ENCODE assay signal across 14 cellular contexts in the genomic region with DNA sequence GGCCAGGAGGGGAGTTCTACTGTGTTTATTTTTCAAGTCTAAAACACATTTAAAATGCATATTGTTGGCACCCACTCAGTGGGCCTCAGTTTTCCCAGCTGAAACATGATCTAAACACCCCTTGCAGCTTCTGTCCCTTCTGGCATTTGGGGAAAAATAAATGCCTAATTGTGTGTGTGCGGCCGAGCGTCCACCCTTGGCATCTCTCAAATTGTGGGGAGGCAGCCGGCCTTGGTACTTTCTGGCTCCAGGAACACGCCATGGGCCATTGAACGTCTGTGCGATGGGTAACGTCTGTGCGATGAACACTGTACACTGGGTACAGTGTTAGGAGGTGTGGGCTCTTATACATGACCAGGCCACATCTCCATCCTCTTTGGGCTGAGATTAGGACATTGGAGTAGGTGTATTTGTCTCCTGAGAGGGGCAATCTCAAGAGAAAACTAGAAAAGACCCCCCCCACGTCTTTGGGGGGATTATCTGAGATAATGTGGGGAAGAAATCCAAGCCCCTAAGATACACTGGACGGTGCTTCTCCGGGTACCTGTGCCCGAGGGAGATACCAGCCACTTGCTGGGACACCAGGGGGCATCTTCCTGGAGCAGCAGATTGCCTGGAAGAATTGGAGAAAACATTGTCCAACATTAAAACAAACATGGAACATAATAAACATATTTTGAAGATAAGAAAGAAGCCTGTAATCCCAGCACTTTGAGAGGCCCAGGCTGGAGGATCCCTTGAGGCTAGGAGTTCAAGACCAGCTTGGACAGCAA. TPM values are rescaled to one million over a fixed set of nuclear protein-coding genes. Genes with fewer than 3 reads are reported as not detected.
DNase-seq lines count a peak whose midpoint lies in the region; ATAC-seq and TF ChIP-seq lines count a peak whose summit lies in the region.
"Had no signal": no experiment of that assay in that cellular context is flagged by ENCODE, and none has a peak within 500 bp of the region (broad histone marks: within the 10 kb centered on the region; RNA-seq: fewer than 3 reads in every experiment).

No MANE protein-coding gene starts in this region.

- no peaks in the 10 kb centered on the region for H3K4me1 Mint-ChIP-seq in activated CD4-positive, alpha-beta memory T cell treated with anti-CD3 and anti-CD28 coated beads, Interleukin-2, amount 10 ng/mL, durations not matched to agents 7 days and 5 days
- H3K4me1 Mint-ChIP-seq: activated naive CD4-positive, alpha-beta T cell treated with anti-CD3 and anti-CD28 coated beads, Interleukin-2, amount 50 U/mL, for 24 hours had no signal

- in situ Hi-C loops in brain microvascular endothelial cell (cut with HindIII; ENCODE audit: low pct_ligation_motif_present, low sequenced_read_pairs) = no loop called here

- CTCF ChIA-PET in activated CD4-positive, alpha-beta memory T cell treated with anti-CD3 and anti-CD28 coated beads, Interleukin-2, amount 10 ng/mL, durations not matched to agents 7 days and 5 days (lab: Charles Lee) = interaction anchor here (1.7 kb wide), 1 partner anchor 10 kb away, joined by 3 read pairs; no protein-coding TSS in a partner anchor

- ATAC-seq in Right ventricle myocardium inferior = no peak
- no peak for ATAC-seq in lower lobe of right lung

- no peak overlapping the region for H3K4me3 Mint-ChIP-seq in activated CD4-positive, alpha-beta memory T cell treated with anti-CD3 and anti-CD28 coated beads, Interleukin-2, amount 10 ng/mL, durations not matched to agents 7 days and 5 days
- H3K4me3 Mint-ChIP-seq: activated naive CD4-positive, alpha-beta T cell treated with anti-CD3 and anti-CD28 coated beads, Interleukin-2, amount 50 U/mL, for 24 hours had no signal

- no peaks in the 10 kb centered on the region for H3K36me3 Mint-ChIP-seq in activated CD4-positive, alpha-beta memory T cell treated with anti-CD3 and anti-CD28 coated beads, Interleukin-2, amount 10 ng/mL, durations not matched to agents 7 days and 5 days (ENCODE audit: low read depth)
- H3K36me3 Mint-ChIP-seq: activated naive CD4-positive, alpha-beta T cell treated with anti-CD3 and anti-CD28 coated beads, Interleukin-2, amount 50 U/mL, for 24 hours had no signal

- no peaks in the 10 kb centered on the region for H3K27me3 Mint-ChIP-seq in activated CD4-positive, alpha-beta memory T cell treated with anti-CD3 and anti-CD28 coated beads, Interleukin-2, amount 10 ng/mL, durations not matched to agents 7 days and 5 days

- H3K4me1 ChIP-seq in left ventricle myocardium inferior = peaks cover 5% of the 10 kb centered on the region
- H3K4me1 ChIP-seq in lower lobe of right lung = peaks cover 10% of the 10 kb centered on the region

- no peaks in the 10 kb centered on the region for H3K27me3 ChIP-seq in left ventricle myocardium inferior (ENCODE audit: low read depth)
- no peaks in the 10 kb centered on the region for H3K27me3 ChIP-seq in brain microvascular endothelial cell (replicated peaks)
- H3K27me3 ChIP-seq in kidney epithelial cell (ENCODE audit: control insufficient read depth, insufficient read depth, low read length) = no peaks in the 10 kb centered on the region
- H3K27me3 ChIP-seq in lower lobe of right lung (ENCODE audit: low read depth) = no peaks in the 10 kb centered on the region

- TF ChIP-seq CTCF in left ventricle myocardium inferior (IDR thresholded peaks at IDR 0.05; ENCODE audit: borderline replicate concordance) (peak; percentile 23), brain microvascular endothelial cell (IDR thresholded peaks at IDR 0.05; ENCODE audit: low read depth, low read length, missing control alignments) (peak; percentile 44), kidney epithelial cell (IDR thresholded peaks at IDR 0.05; ENCODE audit: insufficient read depth, low read length, poor library complexity, severe bottlenecking) (peak; percentile 24), lower lobe of right lung (IDR thresholded peaks at IDR 0.05) (no peak)

- POLR2A ChIA-PET in activated CD4-positive, alpha-beta memory T cell treated with anti-CD3 and anti-CD28 coated beads, Interleukin-2, amount 10 ng/mL, durations not matched to agents 7 days and 5 days (lab: Charles Lee) = no interaction called here

- DNase-seq in left ventricle myocardium inferior (no peak), Right ventricle myocardium inferior (ENCODE audit: missing footprints) (no peak), brain microvascular endothelial cell (no peak), kidney epithelial cell (ENCODE audit: low read depth) (no peak), lower lobe of right lung (no peak), SKM-1 treated with dmso at 0.1 percent for 144 hours (lab: John Stamatoyannopoulos, UW; ENCODE audit: unreplicated experiment) (no peak), caudate nucleus (lab: John Stamatoyannopoulos, UW) (no peak)
- no peak for DNase-seq in activated CD4-positive, alpha-beta memory T cell treated with anti-CD3 and anti-CD28 coated beads, Interleukin-2, amount 10 ng/mL, durations not matched to agents 7 days and 5 days
- DNase-seq: activated T-cell treated with anti-CD3 and anti-CD28 coated beads for 4 hours; central memory CD4-positive, alpha-beta T cell; glutamatergic neuron; NCI-H748 treated with DMSO at 0.1 percent for 48 hours; T-helper 2 cell had no signal

- H3K9me3 Mint-ChIP-seq in activated CD4-positive, alpha-beta memory T cell treated with anti-CD3 and anti-CD28 coated beads, Interleukin-2, amount 10 ng/mL, durations not matched to agents 7 days and 5 days = no peaks in the 10 kb centered on the region
- H3K9me3 Mint-ChIP-seq: activated naive CD4-positive, alpha-beta T cell treated with anti-CD3 and anti-CD28 coated beads, Interleukin-2, amount 50 U/mL, for 24 hours had no signal

- H3K27ac ChIP-seq in left ventricle myocardium inferior (replicated peaks) = no peak overlapping the region
- H3K27ac ChIP-seq in brain microvascular endothelial cell = no peak overlapping the region
- H3K27ac ChIP-seq in lower lobe of right lung = no peak overlapping the region
- H3K27ac ChIP-seq in caudate nucleus (ENCODE audit: low read depth, low read length) = no peak overlapping the region

- intact Hi-C loops in left ventricle myocardium inferior (cut with micrococcal nuclease) = no loop called here
- intact Hi-C loops in Right ventricle myocardium inferior (cut with DNase I) = no loop called here
- intact Hi-C loops in lower lobe of right lung (cut with DNase I) = no loop called here

- H3K27ac Mint-ChIP-seq in activated CD4-positive, alpha-beta memory T cell treated with anti-CD3 and anti-CD28 coated beads, Interleukin-2, amount 10 ng/mL, durations not matched to agents 7 days and 5 days = no peak overlapping the region
- H3K27ac Mint-ChIP-seq: activated naive CD4-positive, alpha-beta T cell treated with anti-CD3 and anti-CD28 coated beads, Interleukin-2, amount 50 U/mL, for 24 hours had no signal

- H3K4me3 ChIP-seq in left ventricle myocardium inferior (no peak overlapping the region), brain microvascular endothelial cell (ENCODE audit: low read depth, low read length) (no peak overlapping the region), kidney epithelial cell (ENCODE audit: low read depth, low read length) (no peak overlapping the region), lower lobe of right lung (no peak overlapping the region)

- H3K9me3 ChIP-seq in left ventricle myocardium inferior (replicated peaks) = no peaks in the 10 kb centered on the region
- H3K9me3 ChIP-seq in lower lobe of right lung = no peaks in the 10 kb centered on the region

- H3K36me3 ChIP-seq in left ventricle myocardium inferior (no peaks in the 10 kb centered on the region), brain microvascular endothelial cell (replicated peaks) (no peaks in the 10 kb centered on the region), kidney epithelial cell (ENCODE audit: control insufficient read depth, insufficient read depth, low read length) (no peaks in the 10 kb centered on the region), lower lobe of right lung (no peaks in the 10 kb centered on the region)

RNA-seq across cellular contexts. Expression of a gene that starts 54.9 kb away (rescaled TPM):
- total RNA-seq in left ventricle myocardium inferior (8.3 TPM), Right ventricle myocardium inferior (13.6 TPM), kidney epithelial cell (19.6 and 26.5 TPM in 2 replicates), lower lobe of right lung (15.7 TPM)
- total RNA-seq in activated CD4-positive, alpha-beta memory T cell treated with anti-CD3 and anti-CD28 coated beads, Interleukin-2, amount 10 ng/mL, durations not matched to agents 7 days and 5 days = 10 to 100 TPM; 38.6 to 41.1 TPM
